Comparison of ENCODE assay signal across 9 cellular contexts in genomic region chr17:48429638-48430586, GRCh38. TPM values are rescaled to one million over a fixed set of nuclear protein-coding genes. Genes with fewer than 3 reads are reported as not detected.
DNase-seq lines count a peak whose midpoint lies in the region; ATAC-seq, FAIRE-seq and TF ChIP-seq lines count a peak whose summit lies in the region.
"Had no signal": no experiment of that assay in that cellular context is flagged by ENCODE, and none has a peak within 500 bp of the region (broad histone marks: within the 10 kb centered on the region; RNA-seq: fewer than 3 reads in every experiment).

Gene SKAP1, minus strand, starts transcription at chr17:48430214.

- peak within 1 kb of the TSS in 1 of 2 experiments; percentile 62 for H3K14ac ChIP-seq in mesenchymal stem cell (ENCODE audit: low read length in 2 of 2)

- H3K9me3 ChIP-seq in mesenchymal stem cell (ENCODE audit: control insufficient read depth, low read length) (no peaks in the 10 kb centered on the region), thyroid gland (no peaks in the 10 kb centered on the region)
- H3K9me3 ChIP-seq: SJSA1 had no signal

- H3K36me3 ChIP-seq in mesenchymal stem cell (ENCODE audit: control insufficient read depth in 1 of 2, insufficient read depth in 2 of 2, low read depth in 1 of 2, low read length in 2 of 2), result no peaks in the 10 kb centered on the region
- no peaks in the 10 kb centered on the region for H3K36me3 ChIP-seq in thyroid gland
- H3K36me3 ChIP-seq: SJSA1 had no signal

- peak within 1 kb of the TSS in 1 of 2 experiments; percentile 24 for H3K23ac ChIP-seq in mesenchymal stem cell (ENCODE audit: low read length in 2 of 2)

- peak within 1 kb of the TSS in 1 of 2 experiments; percentile 81 for H2BK12ac ChIP-seq in mesenchymal stem cell (ENCODE audit: low read length in 2 of 2)

- H2BK5ac ChIP-seq in mesenchymal stem cell (ENCODE audit: low read depth, low read length, poor library complexity, severe bottlenecking), result no peak within 1 kb of the TSS

- TF ChIP-seq POLR2A in thyroid gland (IDR thresholded peaks at IDR 0.05), result no peak

- no peak within 1 kb of the TSS for H3K4ac ChIP-seq in mesenchymal stem cell (ENCODE audit: low read depth in 1 of 2, low read length in 2 of 2)

- DNase-seq in GM19239 (ENCODE audit: insufficient read length, low spot score) (peak; percentile 39), NCI-H146 (lab: John Stamatoyannopoulos, UW) (peak; percentile 77), mesenchymal stem cell (no peak), thyroid gland (peak; percentile 3 to 5), NCI-H128 (lab: John Stamatoyannopoulos, UW; ENCODE audit: unreplicated experiment) (no peak)
- peak; percentile 46 for DNase-seq in activated gamma-delta T cell treated with anti-CD3 and anti-CD28 coated beads, Interleukin-2, amount 50 U/mL, for 16 hours (ENCODE audit: low read depth)

- no peak within 1 kb of the TSS for H3K9ac ChIP-seq in mesenchymal stem cell (ENCODE audit: low read length)

- WGBS in mesenchymal stem cell, result 39% methylated on average over 57 of the region's 65 CpGs
- WGBS in thyroid gland, 2 donors, result 19 to 36% methylated on average over 27 to 49 of the region's 65 CpGs

- peak within 1 kb of the TSS; percentile 19 for H3K4me2 ChIP-seq in mesenchymal stem cell (ENCODE audit: low read length, poor library complexity, severe bottlenecking)

- no peak within 1 kb of the TSS for H2AFZ ChIP-seq in mesenchymal stem cell (ENCODE audit: low read depth, low read length)

- H3K27me3 ChIP-seq in mesenchymal stem cell (ENCODE audit: control insufficient read depth in 1 of 2, insufficient read depth in 1 of 2, low read length in 2 of 2) (peaks cover 43 to 54% of the 10 kb centered on the region in 2 experiments), thyroid gland (no peaks in the 10 kb centered on the region)

- no peak for ATAC-seq in GM18858 (IDR thresholded peaks at IDR 0.05; ENCODE audit: unreplicated experiment)
- no peak for ATAC-seq in HG03196 (IDR thresholded peaks at IDR 0.05; ENCODE audit: unreplicated experiment)

- H3K4me1 ChIP-seq in mesenchymal stem cell (ENCODE audit: control insufficient read depth, insufficient read depth, low read depth, low read length) (peaks cover 5% of the 10 kb centered on the region), thyroid gland (no peaks in the 10 kb centered on the region)
- H3K4me1 ChIP-seq: SJSA1 had no signal

- H3K18ac ChIP-seq in mesenchymal stem cell (ENCODE audit: low read depth in 1 of 2, low read length in 2 of 2), result peak within 1 kb of the TSS in 1 of 2 experiments; percentile 59

- intact Hi-C loops in thyroid gland (cut with DNase I), result no loop called here

- H3K27ac ChIP-seq in mesenchymal stem cell (ENCODE audit: low read length, poor library complexity, severe bottlenecking), result no peak within 1 kb of the TSS
- H3K27ac ChIP-seq in thyroid gland, result no peak within 1 kb of the TSS
- H3K27ac ChIP-seq: SJSA1 had no signal

- H2BK120ac ChIP-seq in mesenchymal stem cell (ENCODE audit: low read depth, low read length), result no peak within 1 kb of the TSS

- no peak for FAIRE-seq in GM19239 (lab: Jason Lieb, UNC)

- no peak within 1 kb of the TSS for H2AK5ac ChIP-seq in mesenchymal stem cell (ENCODE audit: low read length, severe bottlenecking)

- H2BK15ac ChIP-seq in mesenchymal stem cell (ENCODE audit: low read depth, poor library complexity, severe bottlenecking), result peak within 1 kb of the TSS; percentile 26

- H3K79me1 ChIP-seq in mesenchymal stem cell (replicated peaks; ENCODE audit: low read length, poor library complexity, severe bottlenecking), result no peaks in the 10 kb centered on the region

- H3K4me3 ChIP-seq in mesenchymal stem cell (ENCODE audit: insufficient read depth in 1 of 2, low read depth in 1 of 2, low read length in 2 of 2) (peak within 1 kb of the TSS in 1 of 2 experiments; percentile 28), thyroid gland (replicated peaks in 1 of 3) (no peak within 1 kb of the TSS)
- H3K4me3 ChIP-seq: SJSA1 had no signal

- H4K8ac ChIP-seq in mesenchymal stem cell (ENCODE audit: low read length), result no peak within 1 kb of the TSS

- H4K91ac ChIP-seq in mesenchymal stem cell (ENCODE audit: low read length), result no peak within 1 kb of the TSS

- TF ChIP-seq CTCF in thyroid gland (IDR thresholded peaks at IDR 0.05), result no peak

RNA-seq across cellular contexts. Expression of gene SKAP1, which starts in this region (rescaled TPM):
- polyA plus RNA-seq in mesenchymal stem cell (2013, experiment 1 of 2), result 0.11 TPM
- 0.16 TPM for polyA plus RNA-seq in mesenchymal stem cell (2013, experiment 2 of 2)
- 1 to 10 TPM in 2 of 4 donors, under 1 TPM in 2; 0.33 to 2.1 (median 1.0) TPM for total RNA-seq in thyroid gland

Comparison
In these comparisons a context has a peak if more than half of its experiments do, and no peak if none do; other contexts are left out.
1. DNase-seq: peak in GM19239 (single experiment), NCI-H146 (single experiment), activated gamma-delta T cell treated with anti-CD3 and anti-CD28 coated beads, Interleukin-2, amount 50 U/mL, for 16 hours (single experiment) and thyroid gland (2 of 2); none in mesenchymal stem cell (single experiment) and NCI-H128 (single experiment).